In the genomic region with DNA sequence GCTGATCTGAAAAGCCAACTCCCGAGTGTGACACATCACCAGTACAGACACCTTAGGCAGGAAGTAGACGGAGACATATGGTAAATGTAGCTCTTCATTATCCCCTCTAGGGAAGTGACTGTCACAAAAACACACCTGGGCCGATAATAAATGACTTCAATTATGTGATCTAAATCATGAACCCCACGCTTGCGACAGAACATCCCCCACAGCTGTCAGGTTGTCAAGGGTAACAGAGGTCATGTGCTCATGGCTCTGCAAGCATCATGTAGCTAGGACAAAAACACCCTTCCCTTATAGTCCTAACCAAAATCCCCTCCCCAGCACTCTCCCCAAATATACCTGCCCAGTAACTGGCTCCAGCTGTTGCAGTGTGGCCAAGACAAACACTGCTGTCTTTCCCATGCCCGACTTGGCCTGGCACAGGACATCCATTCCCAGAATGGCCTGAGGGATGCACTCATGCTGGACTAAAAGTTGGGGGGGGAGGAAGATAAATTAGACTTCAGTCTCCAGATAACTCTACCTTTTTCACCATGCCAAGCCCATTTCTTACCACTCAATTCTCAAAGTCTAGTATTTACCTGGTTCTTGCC, we compare ENCODE assay signal across 10 cellular contexts. TPM values are rescaled to one million over a fixed set of nuclear protein-coding genes. Genes with fewer than 3 reads are reported as not detected.
DNase-seq lines count a peak whose midpoint lies in the region; ATAC-seq and TF ChIP-seq lines count a peak whose summit lies in the region.
"Had no signal": no experiment of that assay in that cellular context is flagged by ENCODE, and none has a peak within 500 bp of the region (broad histone marks: within the 10 kb centered on the region; RNA-seq: fewer than 3 reads in every experiment).

No MANE protein-coding gene starts in this region.

- BruUV-seq in Caco-2 (replicated peaks; lab: Mats Ljungman, UMichigan) (no TSS peak), OCI-LY7 (replicated peaks; lab: Mats Ljungman, UMichigan) (no TSS peak)

- no peaks in the 10 kb centered on the region for H3K9me3 ChIP-seq in Caco-2
- no peaks in the 10 kb centered on the region for H3K9me3 ChIP-seq in OCI-LY7 (ENCODE audit: low read length)
- H3K9me3 ChIP-seq in neural cell (ENCODE audit: low read length), result no peaks in the 10 kb centered on the region
- no peaks in the 10 kb centered on the region for H3K9me3 ChIP-seq in right atrium auricular region
- H3K9me3 ChIP-seq in gastroesophageal sphincter, result no peaks in the 10 kb centered on the region
- H3K9me3 ChIP-seq: ascending aorta had no signal

- H3F3A ChIP-seq in neural cell (ENCODE audit: insufficient read depth, low read length, poor library complexity, severe bottlenecking), result no peaks in the 10 kb centered on the region

- DNase-seq in Caco-2 (no peak), OCI-LY7 (ENCODE audit: low spot score) (peak; percentile 41), NCI-H526 treated with DMSO at 0.1 percent for 48 hours (lab: John Stamatoyannopoulos, UW) (no peak), GM19240 (ENCODE audit: insufficient read length, low spot score) (no peak), right atrium auricular region (ENCODE audit: low spot score) (no peak)
- no peak for DNase-seq in effector memory CD8-positive, alpha-beta T cell

- no peaks in the 10 kb centered on the region for H3K9me2 ChIP-seq in OCI-LY7 (ENCODE audit: insufficient read depth, low read length)
- H3K9me2 ChIP-seq in neural cell (ENCODE audit: insufficient read depth, low read length), result no peaks in the 10 kb centered on the region

- H2AFZ ChIP-seq in OCI-LY7 (ENCODE audit: low read length), result no peak overlapping the region
- no peak overlapping the region for H2AFZ ChIP-seq in neural cell (ENCODE audit: low read depth, low read length)

- H3K27me3 Mint-ChIP-seq in Caco-2 (ENCODE audit: insufficient read depth, unreplicated experiment), result no peaks in the 10 kb centered on the region
- no peaks in the 10 kb centered on the region for H3K27me3 Mint-ChIP-seq in effector memory CD8-positive, alpha-beta T cell

- H4K20me1 ChIP-seq in OCI-LY7 (ENCODE audit: insufficient read depth, low read length) (peaks cover 47% of the 10 kb centered on the region), neural cell (ENCODE audit: insufficient read depth) (peaks cover 46% of the 10 kb centered on the region)

- no peak for TF ChIP-seq POLR2A in gastroesophageal sphincter (IDR thresholded peaks at IDR 0.05)

- H3K4me1 Mint-ChIP-seq in Caco-2 (ENCODE audit: low read depth, unreplicated experiment), result peaks cover 16% of the 10 kb centered on the region
- peaks cover 40 to 47% of the 10 kb centered on the region in 2 donors for H3K4me1 Mint-ChIP-seq in effector memory CD8-positive, alpha-beta T cell (ENCODE audit: low read depth in 2 of 2)

- H3K36me3 Mint-ChIP-seq in Caco-2 (ENCODE audit: insufficient read depth, unreplicated experiment), result peaks cover 84% of the 10 kb centered on the region
- H3K36me3 Mint-ChIP-seq in effector memory CD8-positive, alpha-beta T cell (ENCODE audit: insufficient read depth), result peaks cover 86% of the 10 kb centered on the region

- H3K27ac Mint-ChIP-seq in Caco-2 (ENCODE audit: unreplicated experiment), result peak overlapping the region; percentile 27
- peak overlapping the region; percentile 92 to 99 for H3K27ac Mint-ChIP-seq in effector memory CD8-positive, alpha-beta T cell

- no peaks in the 10 kb centered on the region for H3K27me3 ChIP-seq in Caco-2 (replicated peaks; ENCODE audit: control insufficient read depth, insufficient read depth, low read length)
- H3K27me3 ChIP-seq in neural cell (ENCODE audit: insufficient read depth, low read depth, low read length), result no peaks in the 10 kb centered on the region
- H3K27me3 ChIP-seq in right atrium auricular region, result no peaks in the 10 kb centered on the region
- no peaks in the 10 kb centered on the region for H3K27me3 ChIP-seq in gastroesophageal sphincter
- H3K27me3 ChIP-seq: ascending aorta had no signal

- ATAC-seq in effector memory CD8-positive, alpha-beta T cell (replicated peaks), result no peak
- no peak for ATAC-seq in gastroesophageal sphincter
- ATAC-seq: Right ventricle myocardium inferior had no signal

- H3K36me3 ChIP-seq in Caco-2 (ENCODE audit: control insufficient read depth, insufficient read depth, low read length), result peaks cover 9% of the 10 kb centered on the region
- peaks cover 74% of the 10 kb centered on the region for H3K36me3 ChIP-seq in OCI-LY7 (ENCODE audit: insufficient read depth, low read length)
- H3K36me3 ChIP-seq in neural cell (ENCODE audit: insufficient read depth, low read length), result no peaks in the 10 kb centered on the region
- peaks cover 66% of the 10 kb centered on the region for H3K36me3 ChIP-seq in right atrium auricular region
- H3K36me3 ChIP-seq in gastroesophageal sphincter, result peaks cover 8 to 66% of the 10 kb centered on the region in 2 donors

- no peak overlapping the region for H3K4me3 Mint-ChIP-seq in Caco-2 (ENCODE audit: unreplicated experiment)
- H3K4me3 Mint-ChIP-seq in effector memory CD8-positive, alpha-beta T cell, result peak overlapping the region; percentile 94 to 98

- TF ChIP-seq EP300 in neural cell (conservative IDR thresholded peaks at IDR 0.05; ENCODE audit: poor library complexity, severe bottlenecking), result no peak
- no peak for TF ChIP-seq EP300 in gastroesophageal sphincter (IDR thresholded peaks at IDR 0.05)

- POLR2A ChIA-PET in Caco-2 (lab: Charles Lee), result no interaction called here
- POLR2A ChIA-PET in OCI-LY7 (lab: Charles Lee), result interaction anchor here (0.6 to 1.1 kb wide), 3 partner anchors 35 to 108 kb away, joined by 3 to 5 read pairs (median 3); no protein-coding TSS in a partner anchor

- WGBS in gastroesophageal sphincter (ENCODE audit: low coverage in 1 of 2), 2 donors, result 50 to 52% methylated on average over 3 to 5 of the region's 6 CpGs

- intact Hi-C loops in Caco-2 (cut with micrococcal nuclease; ENCODE audit: unreplicated experiment) (no loop called here), OCI-LY7 (cut with micrococcal nuclease; ENCODE audit: unreplicated experiment) (no loop called here)

- CTCF ChIA-PET in Caco-2 (lab: Charles Lee) (no interaction called here), OCI-LY7 (lab: Charles Lee; ENCODE audit: unreplicated experiment) (no interaction called here)

- H3K27ac ChIP-seq in OCI-LY7 (ENCODE audit: low read depth, low read length, poor library complexity, severe bottlenecking) (peak overlapping the region; percentile 6), neural cell (ENCODE audit: low read length) (no peak overlapping the region), right atrium auricular region (peak overlapping the region in 1 of 2 donors; percentile 97), gastroesophageal sphincter (peak overlapping the region in 1 of 4 donors; percentile 4)

- TF ChIP-seq RAD21 in neural cell (conservative IDR thresholded peaks at IDR 0.05), result no peak

- H3K9ac ChIP-seq in neural cell (ENCODE audit: low read length), result peak overlapping the region; percentile 98

- H3K4me1 ChIP-seq in Caco-2, result no peaks in the 10 kb centered on the region; the same call in 1 of the 2 replicates
- H3K4me1 ChIP-seq in OCI-LY7 (ENCODE audit: insufficient read depth, low read length, poor library complexity, severe bottlenecking), result peaks cover 36% of the 10 kb centered on the region
- H3K4me1 ChIP-seq in right atrium auricular region, result peaks cover 0 to 32% of the 10 kb centered on the region in 2 donors
- peaks cover 9 to 64% (median 24%) of the 10 kb centered on the region in 3 donors for H3K4me1 ChIP-seq in gastroesophageal sphincter

- H3K79me2 ChIP-seq in OCI-LY7 (ENCODE audit: insufficient read depth, low read depth, low read length) (peaks cover 89% of the 10 kb centered on the region), neural cell (replicated peaks; ENCODE audit: insufficient read depth, low read length) (peaks cover 70% of the 10 kb centered on the region)

- H3K9me3 Mint-ChIP-seq in Caco-2 (ENCODE audit: unreplicated experiment), result no peaks in the 10 kb centered on the region
- H3K9me3 Mint-ChIP-seq in effector memory CD8-positive, alpha-beta T cell, result no peaks in the 10 kb centered on the region

- peak overlapping the region; percentile 100 for H3K4me2 ChIP-seq in OCI-LY7 (ENCODE audit: low read length)
- peak overlapping the region; percentile 100 for H3K4me2 ChIP-seq in neural cell (ENCODE audit: low read length)

- no peak for TF ChIP-seq CTCF in Caco-2 (IDR thresholded peaks at IDR 0.05; ENCODE audit: insufficient read depth in 1 of 2, low read depth in 1 of 2, low read length in 1 of 2, severe bottlenecking in 1 of 2, unreplicated experiment in 1 of 2)
- TF ChIP-seq CTCF in OCI-LY7 (conservative IDR thresholded peaks at IDR 0.05; ENCODE audit: low read length), result no peak
- no peak for TF ChIP-seq CTCF in neural cell (IDR thresholded peaks at IDR 0.05; ENCODE audit: poor library complexity, severe bottlenecking)
- no peak for TF ChIP-seq CTCF in right atrium auricular region (IDR thresholded peaks at IDR 0.05)
- no peak for TF ChIP-seq CTCF in gastroesophageal sphincter (IDR thresholded peaks at IDR 0.05)

- no peak overlapping the region for H3K4me3 ChIP-seq in Caco-2 (ENCODE audit: low read depth, low read length)
- H3K4me3 ChIP-seq in OCI-LY7 (ENCODE audit: low read depth, low read length, poor library complexity, severe bottlenecking), result peak overlapping the region; percentile 77
- peak overlapping the region; percentile 86 for H3K4me3 ChIP-seq in neural cell (ENCODE audit: low read length)
- H3K4me3 ChIP-seq in right atrium auricular region, result no peak overlapping the region
- H3K4me3 ChIP-seq in gastroesophageal sphincter, result peak overlapping the region in 1 of 2 donors; percentile 76

RNA-seq across cellular contexts. Expression of a gene that starts 2.9 kb away (rescaled TPM):
- 416 and 423 TPM in 2 replicates for total RNA-seq in Caco-2 (2022)
- total RNA-seq in OCI-LY7 (2014; rRNA removed; shearing (Covaris generic)), result 736 and 747 TPM in 2 replicates
- 478 and 481 TPM in 2 replicates for total RNA-seq in OCI-LY7 (2022)
- polyA plus RNA-seq in neural cell, result 313 and 371 TPM in 2 replicates
- polyA minus RNA-seq in neural cell, result 421 and 435 TPM in 2 replicates
- 100 to 1,000 TPM; 119 to 143 TPM for total RNA-seq in right atrium auricular region
- 100 to 1,000 TPM; 125 to 327 (median 217) TPM for total RNA-seq in gastroesophageal sphincter

RNA-seq across cellular contexts. Expression of a gene that starts 7.5 kb away (rescaled TPM):
- total RNA-seq in Caco-2 (2022), result 0.26 and 0.43 TPM in 2 replicates
- total RNA-seq in OCI-LY7 (2014; rRNA removed; shearing (Covaris generic)), result 3.8 and 4.2 TPM in 2 replicates
- total RNA-seq in OCI-LY7 (2022), result 14.1 and 15.9 TPM in 2 replicates
- 56.7 and 76.7 TPM in 2 replicates for polyA plus RNA-seq in neural cell
- polyA minus RNA-seq in neural cell, result 41.6 and 46.1 TPM in 2 replicates
- total RNA-seq in right atrium auricular region, result 1 to 10 TPM; 1.2 to 6.0 TPM
- total RNA-seq in gastroesophageal sphincter, result 1 to 10 TPM; 1.3 to 5.7 (median 2.9) TPM
- total RNA-seq: ascending aorta had no signal

RNA-seq across cellular contexts. Expression of a gene that starts 8.5 kb away (rescaled TPM):
- total RNA-seq in Caco-2 (2022) (14.7 and 17.4 TPM in 2 replicates), OCI-LY7 (2022) (22.7 and 23.2 TPM in 2 replicates), right atrium auricular region (10 to 100 TPM; 12.9 to 18.4 TPM), gastroesophageal sphincter (10 to 100 TPM; 21.3 to 44.2 (median 28.5) TPM)
- total RNA-seq in OCI-LY7 (2014; rRNA removed; shearing (Covaris generic)), result 17.1 and 21.8 TPM in 2 replicates
- polyA plus RNA-seq in neural cell, result 88.7 and 92.8 TPM in 2 replicates
- 38.9 and 40.4 TPM in 2 replicates for polyA minus RNA-seq in neural cell

RNA-seq across cellular contexts. Expression of a gene that starts 10.1 kb away (rescaled TPM):
- total RNA-seq in Caco-2 (2022) (not detected in 2 replicates), OCI-LY7 (2022) (not detected in 2 replicates), right atrium auricular region (not detected), gastroesophageal sphincter (not detected)
- total RNA-seq in OCI-LY7 (2014; rRNA removed; shearing (Covaris generic)), result not detected in 2 replicates
- not detected in 2 replicates for polyA plus RNA-seq in neural cell
- polyA minus RNA-seq in neural cell, result not detected in 2 replicates
- total RNA-seq: ascending aorta, Right ventricle myocardium inferior had no signal

RNA-seq across cellular contexts. Expression of a gene that starts 33.2 kb away (rescaled TPM):
- total RNA-seq in Caco-2 (2022) (not detected in 2 replicates), OCI-LY7 (2022) (4.1 and 4.3 TPM in 2 replicates), right atrium auricular region (not detected), gastroesophageal sphincter (not detected)
- total RNA-seq in OCI-LY7 (2014; rRNA removed; shearing (Covaris generic)), result 0.98 and 1.1 TPM in 2 replicates
- 0.56 TPM in 1 of 2 replicates, not detected in the other for polyA plus RNA-seq in neural cell
- polyA minus RNA-seq in neural cell, result not detected in 2 replicates
- total RNA-seq: ascending aorta, Right ventricle myocardium inferior had no signal

Comparison
In these comparisons a context has a peak if more than half of its experiments do, and no peak if none do; other contexts are left out.
1. H3K4me3 ChIP-seq: peak in OCI-LY7 (single experiment) and neural cell (single experiment); none in Caco-2 (single experiment) and right atrium auricular region (0 of 2).